In genomic region chr22:26887456-26887855, GRCh38 we compare ENCODE assay signal across 14 cellular contexts.
DNase-seq lines count a peak whose midpoint lies in the region; ATAC-seq and TF ChIP-seq lines count a peak whose summit lies in the region.
"Had no signal": no experiment of that assay in that cellular context is flagged by ENCODE, and none has a peak within 500 bp of the region (broad histone marks: within the 10 kb centered on the region; RNA-seq: fewer than 3 reads in every experiment).

No MANE protein-coding gene starts in this region.

- TF ChIP-seq CTCF in HFFc6 (IDR thresholded peaks at IDR 0.05) (no peak), astrocyte of the spinal cord (IDR thresholded peaks at IDR 0.05; ENCODE audit: low read depth, low read length) (no peak), left ventricle myocardium inferior (IDR thresholded peaks at IDR 0.05; ENCODE audit: borderline replicate concordance) (no peak), thoracic aorta (IDR thresholded peaks at IDR 0.05) (no peak), OCI-LY7 (conservative IDR thresholded peaks at IDR 0.05; ENCODE audit: low read length) (no peak)

- H4K20me1 ChIP-seq in OCI-LY7 (ENCODE audit: insufficient read depth, low read length) = no peaks in the 10 kb centered on the region

- H3K9me3 Mint-ChIP-seq in HFFc6 = no peaks in the 10 kb centered on the region
- H3K9me3 Mint-ChIP-seq: activated naive CD8-positive, alpha-beta T cell treated with anti-CD3 and anti-CD28 coated beads for 36 hours; naive B cell had no signal

- H3K79me2 ChIP-seq in OCI-LY7 (ENCODE audit: insufficient read depth, low read depth, low read length) = no peaks in the 10 kb centered on the region

- in situ Hi-C loops in astrocyte of the spinal cord (cut with HindIII; ENCODE audit: low sequenced_read_pairs) (no loop called here), HAP-1 (cut with MboI; ENCODE audit: low sequenced_read_pairs) (no loop called here)

- H3K27me3 ChIP-seq in left ventricle myocardium inferior (ENCODE audit: low read depth) (no peaks in the 10 kb centered on the region), thoracic aorta (replicated peaks; ENCODE audit: insufficient read depth) (no peaks in the 10 kb centered on the region), HAP-1 (ENCODE audit: low read depth) (peaks cover 27% of the 10 kb centered on the region)
- H3K27me3 ChIP-seq: heart right ventricle, testis had no signal

- H3K4me3 ChIP-seq in astrocyte of the spinal cord (ENCODE audit: low read depth, low read length) = no peak overlapping the region
- H3K4me3 ChIP-seq in left ventricle myocardium inferior = peak overlapping the region; percentile 41
- H3K4me3 ChIP-seq in thoracic aorta = peak overlapping the region; percentile 26
- H3K4me3 ChIP-seq in HAP-1 = no peak overlapping the region
- no peak overlapping the region for H3K4me3 ChIP-seq in OCI-LY7 (ENCODE audit: low read depth, low read length, poor library complexity, severe bottlenecking)
- H3K4me3 ChIP-seq: testis had no signal

- peaks cover 57% of the 10 kb centered on the region for H3K4me1 Mint-ChIP-seq in HFFc6 (ENCODE audit: low read depth)
- H3K4me1 Mint-ChIP-seq: activated naive CD8-positive, alpha-beta T cell treated with anti-CD3 and anti-CD28 coated beads for 36 hours; naive B cell had no signal

- H3K36me3 Mint-ChIP-seq in HFFc6 (ENCODE audit: low read depth) = no peaks in the 10 kb centered on the region
- H3K36me3 Mint-ChIP-seq: activated naive CD8-positive, alpha-beta T cell treated with anti-CD3 and anti-CD28 coated beads for 36 hours had no signal

- H3K36me3 ChIP-seq in left ventricle myocardium inferior (no peaks in the 10 kb centered on the region), thoracic aorta (no peaks in the 10 kb centered on the region), HAP-1 (replicated peaks) (no peaks in the 10 kb centered on the region), OCI-LY7 (ENCODE audit: insufficient read depth, low read length) (no peaks in the 10 kb centered on the region)
- H3K36me3 ChIP-seq: heart right ventricle had no signal

- no peaks in the 10 kb centered on the region for H3K9me3 ChIP-seq in left ventricle myocardium inferior (replicated peaks)
- no peaks in the 10 kb centered on the region for H3K9me3 ChIP-seq in thoracic aorta
- H3K9me3 ChIP-seq in HAP-1 = no peaks in the 10 kb centered on the region
- H3K9me3 ChIP-seq in OCI-LY7 (ENCODE audit: low read length) = no peaks in the 10 kb centered on the region
- H3K9me3 ChIP-seq: heart right ventricle, testis had no signal

- ATAC-seq in thoracic aorta (ENCODE audit: insufficient number of reproducible peaks, low FRiP score, low read depth) (no peak), GM21367 (IDR thresholded peaks at IDR 0.05; ENCODE audit: unreplicated experiment) (no peak)

- H3K4me1 ChIP-seq in left ventricle myocardium inferior (peaks cover 13% of the 10 kb centered on the region), thoracic aorta (ENCODE audit: control insufficient read depth in 1 of 2, low read depth in 2 of 2) (peaks cover 29 to 74% of the 10 kb centered on the region in 2 donors), HAP-1 (no peaks in the 10 kb centered on the region), OCI-LY7 (ENCODE audit: insufficient read depth, low read length, poor library complexity, severe bottlenecking) (no peaks in the 10 kb centered on the region)

- H3K27me3 Mint-ChIP-seq in HFFc6 (ENCODE audit: insufficient read depth) = no peaks in the 10 kb centered on the region; the same call in 1 of the 2 replicates

- CTCF ChIA-PET in OCI-LY7 (lab: Charles Lee; ENCODE audit: unreplicated experiment) = no interaction called here

- no peak overlapping the region for H2AFZ ChIP-seq in OCI-LY7 (ENCODE audit: low read length)

- no TSS peak for BruUV-seq in OCI-LY7 (replicated peaks; lab: Mats Ljungman, UMichigan)

- H3K27ac ChIP-seq in left ventricle myocardium inferior (replicated peaks) (no peak overlapping the region), thoracic aorta (peak overlapping the region; percentile 93 to 95), OCI-LY7 (ENCODE audit: low read depth, low read length, poor library complexity, severe bottlenecking) (no peak overlapping the region)
- H3K27ac ChIP-seq: testis had no signal

- DNase-seq in HFFc6 = peak; percentile 74
- DNase-seq in astrocyte of the spinal cord (ENCODE audit: low read depth, low spot score) = peak; percentile 87
- no peak for DNase-seq in left ventricle myocardium inferior
- DNase-seq in thoracic aorta (ENCODE audit: low spot score) = no peak
- DNase-seq in NCI-H2227 (lab: John Stamatoyannopoulos, UW; ENCODE audit: unreplicated experiment) = no peak
- no peak for DNase-seq in HAP-1 (ENCODE audit: low spot score in 2 of 2)
- DNase-seq in OCI-LY7 (ENCODE audit: low spot score) = no peak
- DNase-seq: activated CD4-positive, alpha-beta T cell treated with anti-CD3 and anti-CD28 coated beads, Interleukin-2, amount 50 U/mL, for 1 hour; activated naive CD8-positive, alpha-beta T cell treated with anti-CD3 and anti-CD28 coated beads for 36 hours; heart right ventricle; naive B cell; NCI-H2081 treated with DMSO at 0.1 percent for 48 hours; testis had no signal

- intact Hi-C loops in left ventricle myocardium inferior (cut with micrococcal nuclease) (no loop called here), OCI-LY7 (cut with micrococcal nuclease; ENCODE audit: unreplicated experiment) (no loop called here)

- H3K27ac Mint-ChIP-seq in HFFc6 = peak overlapping the region; percentile 62
- H3K27ac Mint-ChIP-seq: activated naive CD8-positive, alpha-beta T cell treated with anti-CD3 and anti-CD28 coated beads for 36 hours had no signal

- H3K4me3 Mint-ChIP-seq in HFFc6 = peak overlapping the region; percentile 46
- H3K4me3 Mint-ChIP-seq: activated naive CD8-positive, alpha-beta T cell treated with anti-CD3 and anti-CD28 coated beads for 36 hours; naive B cell had no signal

- POLR2A ChIA-PET in OCI-LY7 (lab: Charles Lee) = no interaction called here

- no peaks in the 10 kb centered on the region for H3K9me2 ChIP-seq in OCI-LY7 (ENCODE audit: insufficient read depth, low read length)

- H3K4me2 ChIP-seq in OCI-LY7 (ENCODE audit: low read length) = no peak overlapping the region

Comparison
In these comparisons a context has a peak if more than half of its experiments do, and no peak if none do; other contexts are left out.
1. DNase-seq: peak in HFFc6 (single experiment) and astrocyte of the spinal cord (single experiment); none in left ventricle myocardium inferior (single experiment), thoracic aorta (single experiment), NCI-H2227 (single experiment), HAP-1 (0 of 2) and OCI-LY7 (single experiment).
2. H3K4me3 ChIP-seq: peak in left ventricle myocardium inferior (single experiment) and thoracic aorta (single experiment); none in astrocyte of the spinal cord (single experiment), HAP-1 (single experiment) and OCI-LY7 (single experiment).
3. H3K27ac ChIP-seq: peak in thoracic aorta (2 of 2); none in left ventricle myocardium inferior (single experiment) and OCI-LY7 (single experiment).